ENCODE assay signal across 11 cellular contexts in genomic region chr10:132445516-132446194, GRCh38. TPM values are rescaled to one million over a fixed set of nuclear protein-coding genes. Genes with fewer than 3 reads are reported as not detected.
DNase-seq lines count a peak whose midpoint lies in the region; ATAC-seq, FAIRE-seq and TF ChIP-seq lines count a peak whose summit lies in the region.
"Had no signal": no experiment of that assay in that cellular context is flagged by ENCODE, and none has a peak within 500 bp of the region (broad histone marks: within the 10 kb centered on the region; RNA-seq: fewer than 3 reads in every experiment).

No MANE protein-coding gene starts in this region.

- intact Hi-C loops in CD4-positive, alpha-beta memory T cell (cut with micrococcal nuclease), result loop anchor here (1.0 kb wide), 2 partner anchors 49 to 57 kb away; no protein-coding TSS in a partner anchor
- intact Hi-C loops in kidney (cut with DNase I), result no loop called here

- no peaks in the 10 kb centered on the region for H3K36me3 ChIP-seq in CD4-positive, alpha-beta memory T cell (ENCODE audit: insufficient read depth, low read length)
- H3K36me3 ChIP-seq in SK-N-MC (ENCODE audit: insufficient read depth, low read length) (no peaks in the 10 kb centered on the region), kidney (ENCODE audit: control insufficient read depth in 1 of 2, insufficient read depth in 2 of 2, low read length in 2 of 2) (no peaks in the 10 kb centered on the region)
- H3K36me3 ChIP-seq: MG63 had no signal

- ATAC-seq in A549, result no peak
- no peak for ATAC-seq in GM18907 (IDR thresholded peaks at IDR 0.05; ENCODE audit: unreplicated experiment)

- peak overlapping the region; percentile 72 to 99 (median 92) for H3K27ac Mint-ChIP-seq in CD4-positive, alpha-beta memory T cell

- H3K27me3 ChIP-seq in CD4-positive, alpha-beta memory T cell (ENCODE audit: insufficient read depth, low read length), result no peaks in the 10 kb centered on the region
- H3K27me3 ChIP-seq: MG63 had no signal

- TF ChIP-seq EP300 in A549 (IDR thresholded peaks at IDR 0.05), result no peak

- TF ChIP-seq POLR2A in A549 (IDR thresholded peaks at IDR 0.05; ENCODE audit: low read length), result no peak

- H3K4me3 Mint-ChIP-seq in CD4-positive, alpha-beta memory T cell, result peak overlapping the region in 3 of 8 donors; percentile 10 to 75 (median 41)

- no peak for TF ChIP-seq CTCF in A549 (IDR thresholded peaks at IDR 0.05)
- no peak for TF ChIP-seq CTCF in kidney (IDR thresholded peaks at IDR 0.05; ENCODE audit: borderline replicate concordance, extremely low read depth, insufficient read depth)

- peak overlapping the region; percentile 87 for H3K4me2 ChIP-seq in A549

- WGBS in A549 (ENCODE audit: missing lambda C conversion rate), result 81% methylated on average over 22 of the region's 22 CpGs

- H3K27ac ChIP-seq in A549 (peak overlapping the region; percentile 89 to 99), SK-N-MC (peak overlapping the region; percentile 85), kidney (ENCODE audit: low read depth in 2 of 2, low read length in 2 of 2) (no peak overlapping the region)
- H3K27ac ChIP-seq in CD4-positive, alpha-beta memory T cell (ENCODE audit: low read depth, low read length), result peak overlapping the region; percentile 84
- H3K27ac ChIP-seq: VCaP had no signal

- TF ChIP-seq RAD21 in A549 (conservative IDR thresholded peaks at IDR 0.05 in 1 of 2, IDR thresholded peaks at IDR 0.05 in 1 of 2), result no peak

- FAIRE-seq in A549 (lab: Jason Lieb, UNC) (no peak), kidney (lab: Jason Lieb, UNC) (no peak)

- POLR2A ChIA-PET in A549 (lab: Yijun Ruan, JAX), result interaction anchor here (1.0 kb wide), 1 partner anchor 138 kb away, joined by 3 read pairs; the partner anchor contains the start of gene STK32C
- POLR2A ChIA-PET in CD4-positive, alpha-beta memory T cell (lab: Charles Lee; ENCODE audit: partially characterized antibody), result interaction anchor here (2.0 to 3.5 kb wide), 3 partner anchors 49 to 54 kb away, joined by 7 to 41 read pairs (median 10); partner anchors contain the start of gene PWWP2B

- DNase-seq in A549 (ENCODE audit: low read depth in 1 of 2, low spot score in 1 of 2) (no peak), SK-N-MC (ENCODE audit: low read depth, low spot score) (no peak), kidney (peak; percentile 74), NCI-H2227 treated with DMSO at 0.1 percent for 48 hours (lab: John Stamatoyannopoulos, UW) (no peak), NCI-H1930 (lab: John Stamatoyannopoulos, UW) (no peak), DMS153 treated with DMSO at 0.1 percent for 48 hours (lab: John Stamatoyannopoulos, UW; ENCODE audit: unreplicated experiment) (no peak)
- no peak for DNase-seq in CD4-positive, alpha-beta memory T cell
- DNase-seq: retina had no signal

- H3K9me3 ChIP-seq in A549, result no peaks in the 10 kb centered on the region
- no peaks in the 10 kb centered on the region for H3K9me3 ChIP-seq in CD4-positive, alpha-beta memory T cell (ENCODE audit: control insufficient read depth in 1 of 2, low read length in 2 of 2)
- no peaks in the 10 kb centered on the region for H3K9me3 ChIP-seq in SK-N-MC (ENCODE audit: low read depth, low read length)
- no peaks in the 10 kb centered on the region for H3K9me3 ChIP-seq in kidney (ENCODE audit: control insufficient read depth in 1 of 2, low read length in 2 of 2)
- H3K9me3 ChIP-seq: MG63 had no signal

- no peaks in the 10 kb centered on the region for H3K9me3 Mint-ChIP-seq in CD4-positive, alpha-beta memory T cell

- H3K36me3 Mint-ChIP-seq in CD4-positive, alpha-beta memory T cell, result no peaks in the 10 kb centered on the region

- CTCF ChIA-PET in A549 (lab: Yijun Ruan, JAX), result interaction anchor here (0.7 to 2.5 kb wide), 12 partner anchors 9 to 93 kb away, joined by 3 to 12 read pairs (median 6); no protein-coding TSS in a partner anchor
- CTCF ChIA-PET in CD4-positive, alpha-beta memory T cell (lab: Charles Lee; ENCODE audit: partially characterized antibody), result interaction anchor here (0.7 to 2.9 kb wide), 6 partner anchors 10 to 58 kb away, joined by 3 to 18 read pairs (median 6); partner anchors contain the start of gene PWWP2B

- no peaks in the 10 kb centered on the region for H3K27me3 Mint-ChIP-seq in CD4-positive, alpha-beta memory T cell

- H3K4me3 ChIP-seq in A549 (no peak overlapping the region; the same call in 2 of the 3 replicates), SK-N-MC (peak overlapping the region; percentile 57; the same call in 1 of the 2 replicates), kidney (ENCODE audit: low read length in 2 of 2) (no peak overlapping the region)
- H3K4me3 ChIP-seq in CD4-positive, alpha-beta memory T cell (ENCODE audit: low read length in 2 of 2), result no peak overlapping the region
- H3K4me3 ChIP-seq: MG63 had no signal

- peaks cover 63% of the 10 kb centered on the region for H3K4me1 ChIP-seq in A549
- peaks cover 49% of the 10 kb centered on the region for H3K4me1 ChIP-seq in CD4-positive, alpha-beta memory T cell (ENCODE audit: insufficient read depth, low read length)
- H3K4me1 ChIP-seq in kidney (ENCODE audit: control insufficient read depth in 1 of 2, insufficient read depth in 1 of 2, low read depth in 1 of 2, low read length in 2 of 2), result peaks cover 0 to 16% of the 10 kb centered on the region in 2 donors

- H3K9ac ChIP-seq in SK-N-MC (ENCODE audit: insufficient read length), result no peak overlapping the region
- H3K9ac ChIP-seq in kidney (ENCODE audit: low read length in 2 of 2), result no peak overlapping the region

- H3K4me1 Mint-ChIP-seq in CD4-positive, alpha-beta memory T cell, result peaks cover 17 to 53% (median 29%) of the 10 kb centered on the region in 4 donors

TF ChIP-seq in A549, 52 proteins besides CTCF, POLR2A, EP300 and RAD21:
- TF ChIP-seq MAX (IDR thresholded peaks at IDR 0.05), result 0 out of 2 replicates have a peak, but pooled peaks have one; percentile 2
- TF ChIP-seq SMC3 (IDR thresholded peaks at IDR 0.05), result no peak

RNA-seq across cellular contexts. Expression of gene PWWP2B, which starts 48.7 kb away (rescaled TPM):
- 2.0 and 2.8 TPM in 2 replicates for polyA plus RNA-seq in A549 (2011; rRNA removed)
- 5.0 and 8.0 TPM in 2 replicates for polyA plus RNA-seq in A549 (2012; cell fraction: cytosol; rRNA removed)
- 8.3 and 12.2 TPM in 2 replicates for polyA plus RNA-seq in A549 (2012; cell fraction: nucleus; rRNA removed)
- polyA plus RNA-seq in A549 (2017; fragmentation: RNase III; extraction: RNeasy Plus Mini Kit Qiagen cat#74134 plus additional on column Dnase treatment), result 6.6 to 7.3 TPM (median 7.0 TPM) in 3 replicates
- 2.1 and 2.5 TPM in 2 replicates for polyA minus RNA-seq in A549 (2011; rRNA and poly(A)+ RNA removed)
- total RNA-seq in CD4-positive, alpha-beta memory T cell, result 1 to 10 TPM; 9.4 to 9.9 TPM
- polyA plus RNA-seq in CD4-positive, alpha-beta memory T cell, result 1 to 10 TPM in 1 of 2 donors, under 1 TPM in 1; 0.92 to 3.2 TPM
- total RNA-seq in kidney, result 24.3 TPM
- 12.9 TPM for polyA plus RNA-seq in kidney (ENCODE audit: insufficient read depth, low read depth, low replicate concordance)

Comparison
In these comparisons a context has a peak if more than half of its experiments do, and no peak if none do; other contexts are left out.
1. H3K27ac ChIP-seq: peak in A549 (2 of 2), CD4-positive, alpha-beta memory T cell (single experiment) and SK-N-MC (single experiment); none in kidney (0 of 2).